Comparison of ENCODE assay signal across 8 cellular contexts in the genomic region with DNA sequence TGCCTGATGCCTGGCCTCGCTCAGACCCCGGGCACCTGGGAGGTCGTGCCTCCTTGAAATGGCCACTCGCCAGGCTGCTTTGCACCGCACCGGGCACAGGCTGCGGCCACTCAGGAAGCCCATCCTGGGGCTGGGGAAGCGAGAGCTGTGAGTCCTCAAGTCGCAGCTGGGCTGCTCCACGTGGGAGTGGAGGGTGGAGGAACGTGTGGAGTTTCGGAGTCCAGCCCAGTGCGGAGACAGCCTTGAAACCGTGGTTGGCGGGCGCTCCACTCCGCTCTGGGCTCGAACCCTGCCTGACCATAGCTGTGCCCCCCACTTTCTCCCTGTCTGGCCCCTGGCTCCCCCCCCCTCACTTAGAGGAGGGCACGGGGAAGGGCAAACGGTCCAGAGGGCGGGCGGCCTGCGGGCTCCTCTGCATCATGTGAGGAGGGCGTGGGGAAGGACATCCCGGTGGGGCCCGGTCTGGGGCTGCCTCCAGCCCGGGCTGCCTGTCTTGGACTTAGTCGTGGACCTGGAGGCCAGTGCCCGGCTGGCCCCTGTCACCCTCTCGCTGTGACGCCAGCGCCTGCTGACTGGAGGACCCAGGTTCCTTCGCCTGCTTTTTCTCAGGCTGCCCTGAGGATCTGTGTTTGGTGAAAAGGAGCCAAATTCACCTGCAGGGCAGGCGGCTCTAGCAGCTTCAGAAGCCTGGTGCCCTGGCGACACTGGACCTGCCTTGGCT. TPM values are rescaled to one million over a fixed set of nuclear protein-coding genes. Genes with fewer than 3 reads are reported as not detected.
A peak's percentile ranks its signal among the peaks of the same experiment; 100 is the strongest.
DNase-seq lines count a peak whose midpoint lies in the region; ATAC-seq and TF ChIP-seq lines count a peak whose summit lies in the region.

No MANE protein-coding gene starts in this region.

- H3K9ac ChIP-seq in Karpas-422 (ENCODE audit: low read length), result peak overlapping the region; percentile 89; the same call in 1 of the 2 replicates
- H3K9ac ChIP-seq in mucosa of stomach (ENCODE audit: low read length), result peak overlapping the region; percentile 82

- H3K9me2 ChIP-seq in Karpas-422 (replicated peaks; ENCODE audit: insufficient read depth, low read length), result no peaks in the 10 kb centered on the region

- H3K9me3 ChIP-seq in AG04450 (ENCODE audit: control insufficient read depth, insufficient read depth, low read length) (no peaks in the 10 kb centered on the region; the same call in 1 of the 2 replicates), Karpas-422 (ENCODE audit: low read length) (no peaks in the 10 kb centered on the region), ectodermal cell (ENCODE audit: control insufficient read depth, low read length) (no peaks in the 10 kb centered on the region), mucosa of stomach (ENCODE audit: control insufficient read depth, low read length) (no peaks in the 10 kb centered on the region)

- no peak for DNase-seq in AG04450 (ENCODE audit: low read depth, low spot score)
- DNase-seq in Karpas-422, result no peak
- DNase-seq in amniotic stem cell (lab: John Stamatoyannopoulos, UW), result no peak
- no peak for DNase-seq in cerebellar cortex (ENCODE audit: low spot score)
- DNase-seq in NOMO-1 treated with dmso at 0.1 percent for 144 hours (lab: John Stamatoyannopoulos, UW; ENCODE audit: unreplicated experiment), result no peak

- no peak for ATAC-seq in GM19397 (IDR thresholded peaks at IDR 0.05; ENCODE audit: unreplicated experiment)

- CTCF ChIA-PET in AG04450 (lab: Charles Lee), result no interaction called here

- H3K4me3 ChIP-seq in AG04450 (ENCODE audit: low read depth, low read length) (peak overlapping the region; percentile 63), Karpas-422 (ENCODE audit: low read length) (peak overlapping the region; percentile 91; the same call in 1 of the 2 replicates), ectodermal cell (ENCODE audit: insufficient read depth, low read depth, low read length) (peak overlapping the region; percentile 95), mucosa of stomach (ENCODE audit: low read length) (peak overlapping the region; percentile 44)

- 87% methylated on average over 35 of the region's 35 CpGs for WGBS in ectodermal cell, 2 experiments

- peaks cover 18% of the 10 kb centered on the region for H3K4me1 ChIP-seq in Karpas-422 (ENCODE audit: low read length)
- H3K4me1 ChIP-seq in ectodermal cell (ENCODE audit: control insufficient read depth, insufficient read depth, low read length), result peaks cover 12% of the 10 kb centered on the region
- peaks cover 21% of the 10 kb centered on the region for H3K4me1 ChIP-seq in mucosa of stomach (ENCODE audit: control insufficient read depth, insufficient read depth, low read length)

- H3K27ac ChIP-seq in AG04450 (ENCODE audit: low read depth, low read length), result no peak overlapping the region
- H3K27ac ChIP-seq in Karpas-422 (ENCODE audit: low read length), result no peak overlapping the region
- no peak overlapping the region for H3K27ac ChIP-seq in ectodermal cell (ENCODE audit: insufficient read depth, low read depth, low read length, poor library complexity, severe bottlenecking)

- H3K4me2 ChIP-seq in Karpas-422 (ENCODE audit: low read depth, low read length, poor library complexity, severe bottlenecking), result peak overlapping the region; percentile 79

- H4K20me1 ChIP-seq in Karpas-422 (ENCODE audit: insufficient read depth, low read depth, low read length), result peaks cover 47% of the 10 kb centered on the region

- peaks cover 62% of the 10 kb centered on the region for H3K79me2 ChIP-seq in Karpas-422 (ENCODE audit: low read length)

- peaks cover 24% of the 10 kb centered on the region; the same call in 1 of the 2 replicates for H3K36me3 ChIP-seq in Karpas-422 (ENCODE audit: insufficient read depth, low read length)
- peaks cover 43% of the 10 kb centered on the region for H3K36me3 ChIP-seq in ectodermal cell (ENCODE audit: control insufficient read depth, insufficient read depth, low read length)
- H3K36me3 ChIP-seq in mucosa of stomach (ENCODE audit: control insufficient read depth, insufficient read depth, low read length), result no peaks in the 10 kb centered on the region

- POLR2A ChIA-PET in AG04450 (lab: Yijun Ruan, JAX), result no interaction called here

- no peak overlapping the region for H2AFZ ChIP-seq in Karpas-422 (ENCODE audit: low read length)

- no peaks in the 10 kb centered on the region for H3K27me3 ChIP-seq in AG04450 (ENCODE audit: control insufficient read depth, insufficient read depth, low read length)
- H3K27me3 ChIP-seq in Karpas-422 (ENCODE audit: low read length), result no peaks in the 10 kb centered on the region
- no peaks in the 10 kb centered on the region for H3K27me3 ChIP-seq in ectodermal cell (ENCODE audit: control insufficient read depth, insufficient read depth, low read length, poor library complexity, severe bottlenecking)
- H3K27me3 ChIP-seq in mucosa of stomach (ENCODE audit: control insufficient read depth, insufficient read depth, low read length), result no peaks in the 10 kb centered on the region

- TF ChIP-seq CTCF in AG04450 (IDR thresholded peaks at IDR 0.05; ENCODE audit: low read depth, low read length), result no peak

RNA-seq across cellular contexts. Expression of gene UBE2I, which starts 2.5 kb away (rescaled TPM):
- polyA plus RNA-seq in AG04450 (2011; rRNA removed), result 148 and 165 TPM in 2 replicates
- polyA minus RNA-seq in AG04450 (2011; rRNA and poly(A)+ RNA removed), result 81.1 and 99.3 TPM in 2 replicates
- 53.7 and 78.1 TPM in 2 replicates for total RNA-seq in Karpas-422 (2014; rRNA removed; shearing (Covaris generic); ENCODE audit: low replicate concordance)
- 274 TPM for polyA plus RNA-seq in ectodermal cell (2013, experiment 1 of 4)
- 281 TPM for polyA plus RNA-seq in ectodermal cell (2013, experiment 2 of 4)
- polyA plus RNA-seq in ectodermal cell (2013, experiment 3 of 4), result 208 TPM
- polyA plus RNA-seq in ectodermal cell (2013, experiment 4 of 4), result 220 TPM

RNA-seq across cellular contexts. Expression of gene BAIAP3, which starts 21.5 kb away (rescaled TPM):
- 0.19 and 0.38 TPM in 2 replicates for polyA plus RNA-seq in AG04450 (2011; rRNA removed)
- polyA minus RNA-seq in AG04450 (2011; rRNA and poly(A)+ RNA removed), result 1.7 and 2.5 TPM in 2 replicates
- 0.18 TPM in 1 of 2 replicates, not detected in the other for total RNA-seq in Karpas-422 (2014; rRNA removed; shearing (Covaris generic); ENCODE audit: low replicate concordance)
- polyA plus RNA-seq in ectodermal cell (2013, experiment 1 of 4), result 4.6 TPM
- 6.2 TPM for polyA plus RNA-seq in ectodermal cell (2013, experiment 2 of 4)
- polyA plus RNA-seq in ectodermal cell (2013, experiment 3 of 4), result 6.1 TPM
- 8.9 TPM for polyA plus RNA-seq in ectodermal cell (2013, experiment 4 of 4)

RNA-seq across cellular contexts. Expression of gene TSR3, which starts 39.8 kb away (rescaled TPM):
- polyA plus RNA-seq in AG04450 (2011; rRNA removed), result 34.4 and 40.4 TPM in 2 replicates
- polyA minus RNA-seq in AG04450 (2011; rRNA and poly(A)+ RNA removed), result 14.4 and 20.8 TPM in 2 replicates
- total RNA-seq in Karpas-422 (2014; rRNA removed; shearing (Covaris generic); ENCODE audit: low replicate concordance), result 20.1 and 70.0 TPM in 2 replicates
- polyA plus RNA-seq in ectodermal cell (2013, experiment 1 of 4), result 48.1 TPM
- polyA plus RNA-seq in ectodermal cell (2013, experiment 2 of 4), result 47.3 TPM
- polyA plus RNA-seq in ectodermal cell (2013, experiment 3 of 4), result 46.4 TPM
- polyA plus RNA-seq in ectodermal cell (2013, experiment 4 of 4), result 49.2 TPM

RNA-seq across cellular contexts. Expression of gene GNPTG, which starts 39.8 kb away (rescaled TPM):
- polyA plus RNA-seq in AG04450 (2011; rRNA removed), result 40.5 and 49.9 TPM in 2 replicates
- 17.7 and 29.0 TPM in 2 replicates for polyA minus RNA-seq in AG04450 (2011; rRNA and poly(A)+ RNA removed)
- total RNA-seq in Karpas-422 (2014; rRNA removed; shearing (Covaris generic); ENCODE audit: low replicate concordance), result 19.6 and 39.1 TPM in 2 replicates
- 34.7 TPM for polyA plus RNA-seq in ectodermal cell (2013, experiment 1 of 4)
- 34.0 TPM for polyA plus RNA-seq in ectodermal cell (2013, experiment 2 of 4)
- 23.3 TPM for polyA plus RNA-seq in ectodermal cell (2013, experiment 3 of 4)
- 30.5 TPM for polyA plus RNA-seq in ectodermal cell (2013, experiment 4 of 4)

RNA-seq across cellular contexts. Expression of gene TPSD1, which starts 56.0 kb away (rescaled TPM):
- polyA plus RNA-seq in AG04450 (2011; rRNA removed), result not detected in 2 replicates
- not detected in 2 replicates for polyA minus RNA-seq in AG04450 (2011; rRNA and poly(A)+ RNA removed)
- not detected in 2 replicates for total RNA-seq in Karpas-422 (2014; rRNA removed; shearing (Covaris generic); ENCODE audit: low replicate concordance)
- not detected for polyA plus RNA-seq in ectodermal cell (2013, experiment 1 of 4)
- polyA plus RNA-seq in ectodermal cell (2013, experiment 2 of 4), result 0.37 TPM
- polyA plus RNA-seq in ectodermal cell (2013, experiment 3 of 4), result 0.21 TPM
- polyA plus RNA-seq in ectodermal cell (2013, experiment 4 of 4), result 0.24 TPM

Comparison
In these comparisons a context has a peak if more than half of its experiments do, and no peak if none do; other contexts are left out.
1. H3K4me3 ChIP-seq: peak in every context shown above with its lines; median percentile 95 in ectodermal cell; 91 in Karpas-422; 63 in AG04450; 44 in mucosa of stomach.